Comparison of ENCODE assay signal across 11 cellular contexts in genomic region chr4:73603307-73603710, GRCh38. TPM values are rescaled to one million over a fixed set of nuclear protein-coding genes. Genes with fewer than 3 reads are reported as not detected.
DNase-seq lines count a peak whose midpoint lies in the region; ATAC-seq, FAIRE-seq and TF ChIP-seq lines count a peak whose summit lies in the region.
"Had no signal": no experiment of that assay in that cellular context is flagged by ENCODE, and none has a peak within 500 bp of the region (broad histone marks: within the 10 kb centered on the region; RNA-seq: fewer than 3 reads in every experiment).

No MANE protein-coding gene starts in this region.

- no peak overlapping the region for H3K4me3 ChIP-seq in SU-DHL-6 (ENCODE audit: insufficient read depth, low read length, poor library complexity, severe bottlenecking)

- H3K36me3 ChIP-seq in SU-DHL-6 (ENCODE audit: low read length), result no peaks in the 10 kb centered on the region

- peak; percentile 46 for ATAC-seq in HG02885 (IDR thresholded peaks at IDR 0.05; ENCODE audit: poor library complexity, unreplicated experiment)
- ATAC-seq in HG03025 (IDR thresholded peaks at IDR 0.05; ENCODE audit: low FRiP score, unreplicated experiment), result no peak

- FAIRE-seq in GM18507 (lab: Jason Lieb, UNC), result peak; percentile 85

- H3K9me2 ChIP-seq in SU-DHL-6 (replicated peaks; ENCODE audit: insufficient read depth, low read length), result no peaks in the 10 kb centered on the region

- peak overlapping the region; percentile 100 for H3K27ac ChIP-seq in SU-DHL-6 (ENCODE audit: low read depth, low read length)

- TF ChIP-seq CTCF in SU-DHL-6 (IDR thresholded peaks at IDR 0.05; ENCODE audit: insufficient read depth, low read length, poor library complexity, severe bottlenecking), result no peak

- peak overlapping the region; percentile 48 for H3K9ac ChIP-seq in SU-DHL-6 (ENCODE audit: low read length)

- peaks cover 39% of the 10 kb centered on the region for H3F3A ChIP-seq in SU-DHL-6 (ENCODE audit: insufficient read depth)

- H3K4me2 ChIP-seq in SU-DHL-6 (ENCODE audit: low read depth, low read length, poor library complexity, severe bottlenecking), result peak overlapping the region; percentile 62

- H3K79me2 ChIP-seq in SU-DHL-6 (ENCODE audit: insufficient read depth, low read length), result no peaks in the 10 kb centered on the region

- H4K20me1 ChIP-seq in SU-DHL-6 (ENCODE audit: low read depth, low read length), result no peaks in the 10 kb centered on the region

- H2AFZ ChIP-seq in SU-DHL-6 (ENCODE audit: low read depth, low read length, severe bottlenecking), result no peak overlapping the region

- H3K27me3 ChIP-seq in SU-DHL-6 (ENCODE audit: low read length), result no peaks in the 10 kb centered on the region

- H3K9me3 ChIP-seq in SU-DHL-6 (ENCODE audit: insufficient read depth, low read length), result no peaks in the 10 kb centered on the region

- DNase-seq in GM18507 (ENCODE audit: extremely low spot score, insufficient read length, low read depth), result peak; percentile 18
- peak; percentile 54 for DNase-seq in mucosa of gallbladder (ENCODE audit: low spot score)
- no peak for DNase-seq in activated CD4-positive, alpha-beta T cell treated with anti-CD3 and anti-CD28 coated beads, Interleukin-2, amount 50 U/mL, for 1 hour
- no peak for DNase-seq in NCI-H1417 (lab: John Stamatoyannopoulos, UW)
- no peak for DNase-seq in SKM-1 (lab: John Stamatoyannopoulos, UW; ENCODE audit: unreplicated experiment)
- DNase-seq: glutamatergic neuron; NCI-H2029 treated with DMSO at 0.1 percent for 48 hours; stimulated activated CD4-positive, alpha-beta T cell treated with anti-CD3 and anti-CD28 coated beads, Interleukin-2, amount 100 ng/mL, for 24 hours had no signal

RNA-seq across cellular contexts. Expression of gene RASSF6, which starts 16.9 kb away (rescaled TPM):
- 20.1 TPM for total RNA-seq in mucosa of gallbladder

Comparison
In these comparisons a context has a peak if more than half of its experiments do, and no peak if none do; other contexts are left out.
1. DNase-seq: peak in GM18507 (single experiment) and mucosa of gallbladder (single experiment); none in activated CD4-positive, alpha-beta T cell treated with anti-CD3 and anti-CD28 coated beads, Interleukin-2, amount 50 U/mL, for 1 hour (single experiment), NCI-H1417 (0 of 3) and SKM-1 (single experiment).